10 cellular contexts compared by ENCODE assay signal in the genomic region with DNA sequence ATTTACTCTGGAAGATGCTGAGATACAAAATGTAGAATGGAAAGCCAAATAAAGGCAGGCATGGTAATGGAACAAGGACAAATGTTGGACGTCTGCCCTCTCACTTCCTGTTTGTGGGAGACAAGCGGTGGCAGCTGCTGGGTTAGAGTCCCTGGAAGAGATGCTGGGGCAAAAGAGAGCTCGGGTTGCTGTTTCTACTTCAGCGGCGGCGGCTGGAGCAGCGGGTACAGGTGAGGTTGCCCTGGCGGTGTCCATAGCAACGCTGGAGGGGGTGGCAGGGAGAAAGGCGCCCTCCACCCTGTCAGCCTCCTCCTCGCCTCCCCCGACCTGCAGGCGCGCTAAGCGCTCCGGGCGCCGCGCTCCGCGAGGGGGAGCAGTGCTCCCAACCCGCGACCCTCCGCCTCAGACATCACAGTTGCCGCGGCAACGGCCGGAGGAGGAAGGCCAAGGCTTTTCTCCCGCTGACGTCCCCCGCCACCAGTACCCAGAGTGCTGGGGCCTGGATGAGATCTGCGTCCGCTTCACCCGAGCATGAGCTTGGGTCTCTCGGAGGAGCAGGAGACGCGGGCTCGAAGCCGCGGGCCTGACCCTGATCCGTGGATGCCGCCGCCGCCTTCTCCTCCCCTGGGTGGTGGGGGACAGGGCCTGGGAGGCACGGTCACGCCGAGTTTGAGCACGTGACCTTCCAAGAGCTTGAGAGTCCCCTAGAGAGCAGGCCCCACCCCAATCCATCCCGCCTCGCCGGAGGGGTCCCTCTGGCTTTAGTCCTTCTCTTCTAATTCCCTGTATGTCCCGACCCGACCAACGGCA.
DNase-seq lines count a peak whose midpoint lies in the region; ATAC-seq and TF ChIP-seq lines count a peak whose summit lies in the region.
"Had no signal": no experiment of that assay in that cellular context is flagged by ENCODE, and none has a peak within 500 bp of the region (broad histone marks: within the 10 kb centered on the region; RNA-seq: fewer than 3 reads in every experiment).

No MANE protein-coding gene starts in this region.

- H3K27me3 Mint-ChIP-seq in activated naive CD8-positive, alpha-beta T cell: peaks cover 8% of the 10 kb centered on the region
- H3K27me3 Mint-ChIP-seq in activated naive CD8-positive, alpha-beta T cell treated with anti-CD3 and anti-CD28 coated beads for 36 hours: peaks cover 25% of the 10 kb centered on the region
- H3K27me3 Mint-ChIP-seq: CD4-positive, CD25-positive, alpha-beta regulatory T cell had no signal

- H3K27ac Mint-ChIP-seq in activated naive CD8-positive, alpha-beta T cell: no peak overlapping the region
- no peak overlapping the region for H3K27ac Mint-ChIP-seq in activated naive CD8-positive, alpha-beta T cell treated with anti-CD3 and anti-CD28 coated beads for 36 hours
- H3K27ac Mint-ChIP-seq: CD4-positive, CD25-positive, alpha-beta regulatory T cell had no signal

- H3K27ac ChIP-seq in RWPE2 (ENCODE audit: poor library complexity, severe bottlenecking) (no peak overlapping the region), neuronal stem cell (replicated peaks; ENCODE audit: low read length) (no peak overlapping the region)
- H3K27ac ChIP-seq: SJSA1 had no signal

- DNase-seq in activated naive CD8-positive, alpha-beta T cell treated with anti-CD3 and anti-CD28 coated beads for 36 hours: no peak
- DNase-seq in RWPE2 (ENCODE audit: low spot score) (peak; percentile 39), glomerular visceral epithelial cell (ENCODE audit: extremely low spot score) (peak; percentile 1), neuronal stem cell (ENCODE audit: low spot score) (peak; percentile 73), sciatic nerve (ENCODE audit: low spot score) (no peak)
- no peak for DNase-seq in stimulated activated CD4-positive, alpha-beta T cell treated with anti-CD3 and anti-CD28 coated beads, Interleukin-1b, Interleukin-23, amount 100 ng/mL, for 48 hours
- DNase-seq: CD4-positive, CD25-positive, alpha-beta regulatory T cell had no signal

- H3K4me1 ChIP-seq in RWPE2 (ENCODE audit: insufficient read depth, poor library complexity, severe bottlenecking) (peaks cover 1% of the 10 kb centered on the region), neuronal stem cell (ENCODE audit: control insufficient read depth in 2 of 2, insufficient read depth in 1 of 2, low read depth in 1 of 2, low read length in 2 of 2) (peaks cover 0 to 3% of the 10 kb centered on the region in 2 donors)
- H3K4me1 ChIP-seq: SJSA1 had no signal

- no peak overlapping the region for H2AK5ac ChIP-seq in neuronal stem cell (ENCODE audit: low read depth, low read length)

- H3K27me3 ChIP-seq in RWPE2 (ENCODE audit: insufficient read depth, poor library complexity, severe bottlenecking) (peaks cover 45% of the 10 kb centered on the region), neuronal stem cell (ENCODE audit: control insufficient read depth in 3 of 3, insufficient read depth in 3 of 3, low read depth in 1 of 3, low read length in 3 of 3) (peaks cover 0 to 2% (median 0%) of the 10 kb centered on the region in 3 experiments)
- H3K27me3 ChIP-seq: SJSA1 had no signal

- WGBS in neuronal stem cell (ENCODE audit: extremely low coverage in 2 of 2, insufficient read length in 2 of 2, insufficient replicate concordance in 1 of 2), 2 donors: no CpG with 5 or more reads among the region's 54 CpGs

- H2AFZ ChIP-seq in neuronal stem cell (ENCODE audit: low read length): peak overlapping the region; percentile 98

- intact Hi-C loops in sciatic nerve (cut with DNase I): no loop called here

- H3K9me3 Mint-ChIP-seq in activated naive CD8-positive, alpha-beta T cell (ENCODE audit: low read depth): no peaks in the 10 kb centered on the region
- no peaks in the 10 kb centered on the region for H3K9me3 Mint-ChIP-seq in activated naive CD8-positive, alpha-beta T cell treated with anti-CD3 and anti-CD28 coated beads for 36 hours

- H3K4me3 ChIP-seq in RWPE2 (ENCODE audit: severe bottlenecking) (no peak overlapping the region), neuronal stem cell (ENCODE audit: low read length in 2 of 2) (peak overlapping the region; percentile 48 to 83)
- H3K4me3 ChIP-seq: SJSA1 had no signal

- peak overlapping the region; percentile 53 for H2BK5ac ChIP-seq in neuronal stem cell (ENCODE audit: low read length)

- TF ChIP-seq CTCF in RWPE2 (IDR thresholded peaks at IDR 0.05; ENCODE audit: poor library complexity, severe bottlenecking): no peak

- no peaks in the 10 kb centered on the region for H3K9me3 ChIP-seq in RWPE2 (ENCODE audit: severe bottlenecking)
- no peaks in the 10 kb centered on the region for H3K9me3 ChIP-seq in neuronal stem cell (replicated peaks in 1 of 2; ENCODE audit: control insufficient read depth in 2 of 2, insufficient read depth in 1 of 2, low read depth in 1 of 2, low read length in 2 of 2)
- H3K9me3 ChIP-seq: SJSA1 had no signal

- H4K91ac ChIP-seq in neuronal stem cell (ENCODE audit: low read depth, low read length, poor library complexity): no peak overlapping the region

- ATAC-seq in RWPE2 (ENCODE audit: low read depth): peak; percentile 27; the same call in 2 of the 3 replicates
- ATAC-seq in sciatic nerve: no peak
- ATAC-seq in GM21825 (IDR thresholded peaks at IDR 0.05; ENCODE audit: unreplicated experiment): no peak

- H4K8ac ChIP-seq in neuronal stem cell (ENCODE audit: low read depth, low read length): no peak overlapping the region

- H3K14ac ChIP-seq in neuronal stem cell (ENCODE audit: low read length): peak overlapping the region; percentile 94

- H3K36me3 ChIP-seq in RWPE2 (ENCODE audit: low read depth): no peaks in the 10 kb centered on the region
- no peaks in the 10 kb centered on the region for H3K36me3 ChIP-seq in neuronal stem cell (replicated peaks in 1 of 2; ENCODE audit: control insufficient read depth in 2 of 2, insufficient read depth in 2 of 2, low read length in 2 of 2)
- H3K36me3 ChIP-seq: SJSA1 had no signal

- peak overlapping the region; percentile 71 for H3K18ac ChIP-seq in neuronal stem cell (ENCODE audit: low read length)

- H3K36me3 Mint-ChIP-seq in activated naive CD8-positive, alpha-beta T cell: no peaks in the 10 kb centered on the region
- H3K36me3 Mint-ChIP-seq in activated naive CD8-positive, alpha-beta T cell treated with anti-CD3 and anti-CD28 coated beads for 36 hours: no peaks in the 10 kb centered on the region
- H3K36me3 Mint-ChIP-seq: CD4-positive, CD25-positive, alpha-beta regulatory T cell had no signal

- H3K4me2 ChIP-seq in neuronal stem cell (ENCODE audit: insufficient read depth, low read length, poor library complexity, severe bottlenecking): peak overlapping the region; percentile 96

- H3K4me3 Mint-ChIP-seq in activated naive CD8-positive, alpha-beta T cell: peak overlapping the region; percentile 35
- no peak overlapping the region for H3K4me3 Mint-ChIP-seq in activated naive CD8-positive, alpha-beta T cell treated with anti-CD3 and anti-CD28 coated beads for 36 hours
- H3K4me3 Mint-ChIP-seq: CD4-positive, CD25-positive, alpha-beta regulatory T cell had no signal

- H3K79me1 ChIP-seq in neuronal stem cell (ENCODE audit: low read depth, low read length): no peaks in the 10 kb centered on the region

- peak overlapping the region; percentile 85 for H3K23ac ChIP-seq in neuronal stem cell (ENCODE audit: low read depth, low read length, poor library complexity)

- peak overlapping the region; percentile 31 for H2BK120ac ChIP-seq in neuronal stem cell (ENCODE audit: low read depth, low read length)

- peak overlapping the region; percentile 55 for H2BK15ac ChIP-seq in neuronal stem cell (ENCODE audit: low read length)

- no peak overlapping the region for H3K4ac ChIP-seq in neuronal stem cell (ENCODE audit: low read length)

- H3K4me1 Mint-ChIP-seq in activated naive CD8-positive, alpha-beta T cell (ENCODE audit: low read depth): peaks cover 1% of the 10 kb centered on the region
- H3K4me1 Mint-ChIP-seq in activated naive CD8-positive, alpha-beta T cell treated with anti-CD3 and anti-CD28 coated beads for 36 hours: no peaks in the 10 kb centered on the region
- H3K4me1 Mint-ChIP-seq: CD4-positive, CD25-positive, alpha-beta regulatory T cell had no signal

- H2BK12ac ChIP-seq in neuronal stem cell (ENCODE audit: low read length): no peak overlapping the region

- H3K9ac ChIP-seq in neuronal stem cell (ENCODE audit: low read depth, low read length, poor library complexity): peak overlapping the region; percentile 86

Comparison
In these comparisons a context has a peak if more than half of its experiments do, and no peak if none do; other contexts are left out.
1. DNase-seq: peak in RWPE2 (single experiment), glomerular visceral epithelial cell (single experiment) and neuronal stem cell (single experiment); none in activated naive CD8-positive, alpha-beta T cell treated with anti-CD3 and anti-CD28 coated beads for 36 hours (single experiment), sciatic nerve (single experiment) and stimulated activated CD4-positive, alpha-beta T cell treated with anti-CD3 and anti-CD28 coated beads, Interleukin-1b, Interleukin-23, amount 100 ng/mL, for 48 hours (single experiment).